In genomic region chr2:31429040-31429439, GRCh38 we compare ENCODE assay signal across 1 cellular context.
TF ChIP-seq lines count a peak whose summit lies in the region.

No MANE protein-coding gene starts in this region.

TF ChIP-seq in SK-N-SH, 30 proteins besides CTCF, POLR2A, EP300 and RAD21 (continued from another document):
- no peak for TF ChIP-seq USF2 (IDR thresholded peaks at IDR 0.05; ENCODE audit: borderline replicate concordance, low read depth, low read length)
- no peak for TF ChIP-seq JUND (IDR thresholded peaks at IDR 0.05)
- TF ChIP-seq MAX (IDR thresholded peaks at IDR 0.05; ENCODE audit: low read depth), result no peak
- TF ChIP-seq ELF1 (IDR thresholded peaks at IDR 0.05), result no peak
- TF ChIP-seq RFX5 (IDR thresholded peaks at IDR 0.05; ENCODE audit: low read length), result no peak
- no peak for TF ChIP-seq IRF3 (IDR thresholded peaks at IDR 0.05; ENCODE audit: low read depth, low read length)
- no peak for TF ChIP-seq NRF1 (IDR thresholded peaks at IDR 0.05; ENCODE audit: low read depth, low read length)
- TF ChIP-seq NFIC (IDR thresholded peaks at IDR 0.05; ENCODE audit: borderline replicate concordance), result no peak
- no peak for TF ChIP-seq FOSL2 (IDR thresholded peaks at IDR 0.05; ENCODE audit: borderline replicate concordance, low read depth)
- no peak for TF ChIP-seq FOXJ3 (CRISPR knock-in tag; IDR thresholded peaks at IDR 0.05)
- TF ChIP-seq EZH2phosphoT487 (IDR thresholded peaks at IDR 0.05; ENCODE audit: borderline replicate concordance, low read depth), result no peak
- no peak for TF ChIP-seq TCF12 (IDR thresholded peaks at IDR 0.05)
- TF ChIP-seq POLR2AphosphoS5 (IDR thresholded peaks at IDR 0.05; ENCODE audit: low read depth, low read length), result no peak
